In genomic region chr1:34500451-34500850, GRCh38 we compare ENCODE assay signal across 9 cellular contexts.
DNase-seq lines count a peak whose midpoint lies in the region; ATAC-seq and TF ChIP-seq lines count a peak whose summit lies in the region.
"Had no signal": no experiment of that assay in that cellular context is flagged by ENCODE, and none has a peak within 500 bp of the region (broad histone marks: within the 10 kb centered on the region; RNA-seq: fewer than 3 reads in every experiment).

No MANE protein-coding gene starts in this region.

- no peaks in the 10 kb centered on the region for H3K36me3 Mint-ChIP-seq in glutamatergic neuron (ENCODE audit: unreplicated experiment)

- peak in 2 of 3 experiments; percentile 8 to 59 for DNase-seq in NCI-H1417 (lab: John Stamatoyannopoulos, UW)
- no peak for DNase-seq in NCI-H1417 treated with DMSO at 0.1 percent for 48 hours (lab: John Stamatoyannopoulos, UW)
- peak; percentile 1 to 3 for DNase-seq in Kasumi-1 (lab: John Stamatoyannopoulos, UW)
- DNase-seq in cardiac fibroblast (ENCODE audit: low read depth in 2 of 2) = peak; percentile 1 to 3
- peak; percentile 42 for DNase-seq in mucosa of gallbladder (ENCODE audit: low spot score)
- no peak for DNase-seq in glutamatergic neuron
- DNase-seq in SKM-1 treated with dmso at 0.1 percent for 144 hours (lab: John Stamatoyannopoulos, UW; ENCODE audit: unreplicated experiment) = no peak

- TF ChIP-seq POLR2A in GM18505 (IDR thresholded peaks at IDR 0.05; ENCODE audit: borderline replicate concordance, extremely low read depth, insufficient read depth, insufficient read length) = no peak

- no peaks in the 10 kb centered on the region for H3K4me1 Mint-ChIP-seq in glutamatergic neuron (ENCODE audit: low read depth, unreplicated experiment)

- no peaks in the 10 kb centered on the region for H3K27me3 Mint-ChIP-seq in glutamatergic neuron (ENCODE audit: unreplicated experiment)

- TF ChIP-seq CTCF in cardiac fibroblast (IDR thresholded peaks at IDR 0.05; ENCODE audit: low read depth, low read length) = no peak
- no peak for TF ChIP-seq CTCF in glutamatergic neuron (IDR thresholded peaks at IDR 0.05; ENCODE audit: partially characterized antibody, unreplicated experiment)

- no peak overlapping the region for H3K4me3 ChIP-seq in cardiac fibroblast (replicated peaks in 1 of 2; ENCODE audit: low read depth in 2 of 2, low read length in 2 of 2)
- H3K4me3 ChIP-seq: smooth muscle cell had no signal

- no peak overlapping the region for H3K27ac Mint-ChIP-seq in glutamatergic neuron (ENCODE audit: unreplicated experiment)

- H3K4me3 Mint-ChIP-seq in glutamatergic neuron (ENCODE audit: unreplicated experiment) = no peak overlapping the region

- no peak for ATAC-seq in GM18505 (IDR thresholded peaks at IDR 0.05; ENCODE audit: unreplicated experiment)

- H3K9me3 Mint-ChIP-seq in glutamatergic neuron (ENCODE audit: unreplicated experiment) = no peaks in the 10 kb centered on the region

Comparison
In these comparisons a context has a peak if more than half of its experiments do, and no peak if none do; other contexts are left out.
1. DNase-seq: peak in NCI-H1417 (2 of 3), Kasumi-1 (2 of 2), cardiac fibroblast (2 of 2) and mucosa of gallbladder (single experiment); none in NCI-H1417 treated with DMSO at 0.1 percent for 48 hours (single experiment), glutamatergic neuron (single experiment) and SKM-1 treated with dmso at 0.1 percent for 144 hours (single experiment).